ENCODE assay signal across 8 cellular contexts in genomic region chr9:131398204-131398603, GRCh38. TPM values are rescaled to one million over a fixed set of nuclear protein-coding genes. Genes with fewer than 3 reads are reported as not detected.
A peak's percentile ranks its signal among the peaks of the same experiment; 100 is the strongest.
DNase-seq lines count a peak whose midpoint lies in the region; TF ChIP-seq lines count a peak whose summit lies in the region.

No MANE protein-coding gene starts in this region.

- H3K4me3 Mint-ChIP-seq in activated CD4-positive, alpha-beta memory T cell treated with anti-CD3 and anti-CD28 coated beads, Interleukin-2, amount 10 ng/mL, durations not matched to agents 7 days and 5 days = peak overlapping the region; percentile 81

- POLR2A ChIA-PET in activated CD4-positive, alpha-beta memory T cell treated with anti-CD3 and anti-CD28 coated beads, Interleukin-2, amount 10 ng/mL, durations not matched to agents 7 days and 5 days (lab: Charles Lee) = interaction anchor here (0.8 to 5.9 kb wide), 13 partner anchors 9 to 273 kb away, joined by 3 to 42 read pairs (median 4); partner anchors contain the start of genes NUP214 and POMT1

- H3K9me3 ChIP-seq in BLaER1 = no peaks in the 10 kb centered on the region
- H3K9me3 ChIP-seq in HUES48 (ENCODE audit: control insufficient read depth, insufficient read depth, low read length) = no peaks in the 10 kb centered on the region
- no peaks in the 10 kb centered on the region for H3K9me3 ChIP-seq in hepatocyte (ENCODE audit: low read depth)
- no peaks in the 10 kb centered on the region for H3K9me3 ChIP-seq in stomach smooth muscle (ENCODE audit: control insufficient read depth in 2 of 2, low read length in 2 of 2)

- H3K4me1 Mint-ChIP-seq in activated CD4-positive, alpha-beta memory T cell treated with anti-CD3 and anti-CD28 coated beads, Interleukin-2, amount 10 ng/mL, durations not matched to agents 7 days and 5 days = peaks cover 80% of the 10 kb centered on the region

- H3K4me1 ChIP-seq in BLaER1 (peaks cover 81% of the 10 kb centered on the region), HUES48 (ENCODE audit: control insufficient read depth, insufficient read depth, low read length) (peaks cover 53% of the 10 kb centered on the region), hepatocyte (ENCODE audit: insufficient read depth) (peaks cover 47% of the 10 kb centered on the region), stomach smooth muscle (ENCODE audit: control insufficient read depth, insufficient read depth, low read length) (peaks cover 65% of the 10 kb centered on the region)

- peak overlapping the region; percentile 100; the same call in 1 of the 2 replicates for H3K9ac ChIP-seq in BLaER1
- no peak overlapping the region for H3K9ac ChIP-seq in HUES48 (ENCODE audit: low read depth, low read length)
- peak overlapping the region in 1 of 2 donors; percentile 29 for H3K9ac ChIP-seq in stomach smooth muscle (ENCODE audit: low read length in 2 of 2)

- H3K4me3 ChIP-seq in BLaER1 (peak overlapping the region; percentile 95), HUES48 (ENCODE audit: low read depth, low read length) (no peak overlapping the region), hepatocyte (no peak overlapping the region), stomach smooth muscle (ENCODE audit: low read length in 2 of 2) (peak overlapping the region in 1 of 2 donors; percentile 40)

- H3K36me3 ChIP-seq in BLaER1 (peaks cover 45% of the 10 kb centered on the region), HUES48 (ENCODE audit: control insufficient read depth, insufficient read depth, low read length) (peaks cover 10% of the 10 kb centered on the region), hepatocyte (replicated peaks; ENCODE audit: insufficient read depth, low read depth) (no peaks in the 10 kb centered on the region), stomach smooth muscle (ENCODE audit: control insufficient read depth in 2 of 2, insufficient read depth in 2 of 2, low read length in 2 of 2) (no peaks in the 10 kb centered on the region)

- CTCF ChIA-PET in activated CD4-positive, alpha-beta memory T cell treated with anti-CD3 and anti-CD28 coated beads, Interleukin-2, amount 10 ng/mL, durations not matched to agents 7 days and 5 days (lab: Charles Lee) = interaction anchor here (0.8 to 3.6 kb wide), 6 partner anchors 9 to 193 kb away, joined by 3 to 20 read pairs (median 4); no protein-coding TSS in a partner anchor

- H3K27me3 Mint-ChIP-seq in activated CD4-positive, alpha-beta memory T cell treated with anti-CD3 and anti-CD28 coated beads, Interleukin-2, amount 10 ng/mL, durations not matched to agents 7 days and 5 days = no peaks in the 10 kb centered on the region

- H3K79me2 ChIP-seq in hepatocyte = peaks cover 88% of the 10 kb centered on the region

- H4K20me1 ChIP-seq in BLaER1 (peaks cover 86% of the 10 kb centered on the region), hepatocyte (ENCODE audit: insufficient read depth, poor library complexity, severe bottlenecking) (peaks cover 84% of the 10 kb centered on the region)

- no peak overlapping the region for H2AFZ ChIP-seq in hepatocyte

- 43% methylated on average over 9 of the region's 9 CpGs for WGBS in hepatocyte (ENCODE audit: low lambda C conversion rate, missing lambda C conversion rate)

- H3K27ac Mint-ChIP-seq in activated CD4-positive, alpha-beta memory T cell treated with anti-CD3 and anti-CD28 coated beads, Interleukin-2, amount 10 ng/mL, durations not matched to agents 7 days and 5 days = peak overlapping the region; percentile 88

- peak overlapping the region; percentile 97 for H3K4me2 ChIP-seq in BLaER1
- peak overlapping the region; percentile 95 for H3K4me2 ChIP-seq in hepatocyte

- H3K9me3 Mint-ChIP-seq in activated CD4-positive, alpha-beta memory T cell treated with anti-CD3 and anti-CD28 coated beads, Interleukin-2, amount 10 ng/mL, durations not matched to agents 7 days and 5 days = no peaks in the 10 kb centered on the region

- DNase-seq in activated CD4-positive, alpha-beta memory T cell treated with anti-CD3 and anti-CD28 coated beads, Interleukin-2, amount 10 ng/mL, durations not matched to agents 7 days and 5 days = peak; percentile 79
- DNase-seq in hepatocyte (ENCODE audit: low spot score) = no peak
- DNase-seq in putamen (ENCODE audit: low spot score) = no peak
- DNase-seq in HK-2 (ENCODE audit: unreplicated experiment) = no peak
- no peak for DNase-seq in A172 (ENCODE audit: low spot score)

- no peak for TF ChIP-seq CTCF in hepatocyte (IDR thresholded peaks at IDR 0.05; ENCODE audit: poor library complexity)

- H3K9me2 ChIP-seq in hepatocyte (replicated peaks; ENCODE audit: insufficient read depth) = no peaks in the 10 kb centered on the region

- H3K27ac ChIP-seq in BLaER1 (peak overlapping the region; percentile 42; the same call in 1 of the 2 replicates), HUES48 (ENCODE audit: low read depth, low read length) (peak overlapping the region; percentile 57), hepatocyte (peak overlapping the region; percentile 65), stomach smooth muscle (ENCODE audit: low read length) (peak overlapping the region; percentile 60)

- no peaks in the 10 kb centered on the region for H3K27me3 ChIP-seq in BLaER1
- no peaks in the 10 kb centered on the region for H3K27me3 ChIP-seq in HUES48 (ENCODE audit: control insufficient read depth, insufficient read depth, low read length)
- no peaks in the 10 kb centered on the region for H3K27me3 ChIP-seq in hepatocyte
- H3K27me3 ChIP-seq in stomach smooth muscle (ENCODE audit: control insufficient read depth in 1 of 2, insufficient read depth in 2 of 2, low read length in 2 of 2) = no peaks in the 10 kb centered on the region

- peaks cover 28% of the 10 kb centered on the region for H3K36me3 Mint-ChIP-seq in activated CD4-positive, alpha-beta memory T cell treated with anti-CD3 and anti-CD28 coated beads, Interleukin-2, amount 10 ng/mL, durations not matched to agents 7 days and 5 days (ENCODE audit: low read depth)

RNA-seq across cellular contexts. Expression of gene PRRC2B, which starts 4.3 kb away (rescaled TPM):
- total RNA-seq in activated CD4-positive, alpha-beta memory T cell treated with anti-CD3 and anti-CD28 coated beads, Interleukin-2, amount 10 ng/mL, durations not matched to agents 7 days and 5 days = 100 to 1,000 TPM; 178 to 190 TPM
- total RNA-seq in hepatocyte = 76.8 and 118 TPM in 2 replicates
- polyA plus RNA-seq in hepatocyte = 44.6 and 48.2 TPM in 2 replicates
- 26.2 and 49.1 TPM in 2 replicates for total RNA-seq in A172 (2014; rRNA removed; shearing (Covaris generic))
